8 cellular contexts compared by ENCODE assay signal in the genomic region with DNA sequence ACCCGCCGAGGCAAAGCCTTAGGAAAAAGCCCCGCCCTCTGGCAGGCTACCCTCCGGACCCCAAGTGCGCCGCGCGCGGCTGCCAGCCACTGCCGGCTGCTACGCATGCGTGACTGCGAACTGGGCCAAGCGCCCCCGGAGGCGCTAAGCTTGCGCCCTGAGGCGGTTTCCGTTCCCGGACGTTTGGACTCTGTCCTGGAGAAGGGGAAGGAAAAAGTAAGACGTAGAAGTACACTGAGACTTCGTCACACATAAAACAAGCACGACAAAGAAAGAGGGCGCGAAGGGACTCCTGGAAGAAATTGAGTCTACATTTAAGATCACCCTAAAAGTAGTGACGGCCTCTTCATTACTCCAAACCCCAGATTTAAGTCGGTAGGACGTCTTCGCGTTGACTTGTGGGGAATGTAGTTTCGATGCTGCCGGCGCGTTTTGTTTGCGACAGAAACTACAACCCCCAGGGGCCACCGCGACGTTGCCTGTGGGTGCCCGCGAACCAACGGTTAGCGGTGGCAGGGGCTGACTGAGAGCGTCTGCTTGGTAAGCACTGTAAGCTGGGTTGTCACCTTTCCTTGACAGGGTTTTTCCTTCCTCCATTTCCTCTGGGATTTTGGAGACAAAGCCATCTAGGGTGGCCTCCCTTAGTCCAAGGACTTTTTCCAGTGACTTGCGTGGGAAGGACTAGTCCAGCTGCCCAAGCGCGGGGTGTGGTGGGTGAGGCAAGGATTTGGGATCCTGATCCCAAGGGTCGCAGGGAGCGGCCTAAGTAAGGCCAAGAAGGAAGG. TPM values are rescaled to one million over a fixed set of nuclear protein-coding genes. Genes with fewer than 3 reads are reported as not detected.
DNase-seq lines count a peak whose midpoint lies in the region; ATAC-seq, FAIRE-seq and TF ChIP-seq lines count a peak whose summit lies in the region.

A gene (plus strand): TSS at position 472 of the 785 bp plus-strand sequence. CDS start 49,715 bp downstream, outside the sequence.

- H3K4me1 ChIP-seq in BE2C: no peaks in the 10 kb centered on the region

- TF ChIP-seq CTCF in BE2C (IDR thresholded peaks at IDR 0.05; ENCODE audit: low read depth, low read length): no peak

- no peaks in the 10 kb centered on the region for H3K27me3 ChIP-seq in BE2C

- peak within 1 kb of the TSS; percentile 94 for H3K4me3 ChIP-seq in BE2C (ENCODE audit: low read depth, low read length)

- ATAC-seq in HG03442 (IDR thresholded peaks at IDR 0.05; ENCODE audit: unreplicated experiment): peak; percentile 61

- peak; percentile 61 for FAIRE-seq in colon (lab: Jason Lieb, UNC)

- peak; percentile 95 for DNase-seq in BE2C
- peak; percentile 53 for DNase-seq in GM19238 (ENCODE audit: insufficient read length, low spot score)
- peak; percentile 96 for DNase-seq in NCI-H526 (lab: John Stamatoyannopoulos, UW)
- DNase-seq in activated CD4-positive, alpha-beta T cell treated with anti-CD3 and anti-CD28 coated beads for 48 hours: peak; percentile 97
- peak; percentile 97 for DNase-seq in kidney glomerular epithelial cell (lab: John Stamatoyannopoulos, UW)
- DNase-seq in stimulated activated CD4-positive, alpha-beta T cell treated with anti-CD3 and anti-CD28 coated beads, Interleukin-1b, Interleukin-23, amount 100 ng/mL, for 1 hour (ENCODE audit: low read depth in 2 of 2): peak; percentile 83 to 85

- H3K9me3 ChIP-seq in BE2C: no peaks in the 10 kb centered on the region

- H3K36me3 ChIP-seq in BE2C: no peaks in the 10 kb centered on the region

RNA-seq across cellular contexts. Expression of the gene that starts here (rescaled TPM):
- 6.7 TPM for polyA plus RNA-seq in BE2C (2012; ENCODE audit: insufficient read depth, insufficient read length, low read depth)

Comparison
In these comparisons a context has a peak if more than half of its experiments do, and no peak if none do; other contexts are left out.
1. Peak in every context shown above with its lines: DNase-seq, ATAC-seq and H3K4me3 ChIP-seq.